Comparison of ENCODE assay signal across 9 cellular contexts in the genomic region with DNA sequence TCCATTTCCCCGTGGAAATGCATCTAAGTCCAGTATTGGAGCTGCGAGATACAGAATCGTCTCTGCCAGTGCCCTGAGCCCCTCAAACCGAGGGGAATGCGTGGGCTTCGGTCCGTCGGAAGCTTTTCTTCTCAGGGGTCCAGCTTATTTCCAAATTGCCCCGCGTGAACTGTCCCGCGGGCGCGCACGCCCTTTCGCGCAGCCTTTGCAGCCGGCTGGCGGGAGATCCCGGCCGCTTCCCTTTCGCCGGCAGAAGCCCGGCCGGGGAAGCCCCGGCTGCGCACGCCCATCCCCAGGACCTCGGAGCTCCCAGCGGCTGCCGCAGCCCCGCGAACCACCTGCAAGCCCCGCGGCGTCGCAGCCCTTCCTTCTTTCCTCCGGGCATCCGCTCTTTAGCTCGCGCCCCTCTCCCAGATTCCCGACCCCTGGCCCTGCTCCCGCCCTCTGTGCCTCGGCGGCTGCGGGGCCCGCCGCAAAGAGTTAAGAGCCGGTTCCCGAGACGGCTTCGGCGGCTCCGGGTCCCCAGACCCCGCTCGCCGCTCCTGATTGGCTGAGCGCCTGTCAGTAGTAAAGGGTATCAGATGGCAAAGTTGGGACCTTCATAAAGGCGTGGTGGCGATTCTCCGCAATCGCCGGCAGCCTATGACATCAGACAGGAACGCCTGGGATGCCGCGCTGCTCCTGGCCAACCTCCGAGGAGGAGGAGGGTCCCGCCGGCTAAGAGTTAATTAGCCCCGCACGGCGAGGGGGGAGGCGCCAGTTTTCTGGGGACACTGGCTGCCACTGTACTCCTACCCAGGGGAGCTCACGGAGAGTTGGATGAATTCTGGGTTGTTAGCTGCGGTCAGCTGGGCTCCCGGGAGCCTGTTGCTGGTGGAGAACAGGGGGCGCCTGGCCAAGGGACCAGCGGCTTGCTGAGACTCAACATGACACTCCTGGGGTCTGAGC. TPM values are rescaled to one million over a fixed set of nuclear protein-coding genes. Genes with fewer than 3 reads are reported as not detected.
DNase-seq lines count a peak whose midpoint lies in the region; ATAC-seq and FAIRE-seq lines count a peak whose summit lies in the region.
"Had no signal": no experiment of that assay in that cellular context is flagged by ENCODE, and none has a peak within 500 bp of the region (broad histone marks: within the 10 kb centered on the region; RNA-seq: fewer than 3 reads in every experiment).

A gene with protein sequence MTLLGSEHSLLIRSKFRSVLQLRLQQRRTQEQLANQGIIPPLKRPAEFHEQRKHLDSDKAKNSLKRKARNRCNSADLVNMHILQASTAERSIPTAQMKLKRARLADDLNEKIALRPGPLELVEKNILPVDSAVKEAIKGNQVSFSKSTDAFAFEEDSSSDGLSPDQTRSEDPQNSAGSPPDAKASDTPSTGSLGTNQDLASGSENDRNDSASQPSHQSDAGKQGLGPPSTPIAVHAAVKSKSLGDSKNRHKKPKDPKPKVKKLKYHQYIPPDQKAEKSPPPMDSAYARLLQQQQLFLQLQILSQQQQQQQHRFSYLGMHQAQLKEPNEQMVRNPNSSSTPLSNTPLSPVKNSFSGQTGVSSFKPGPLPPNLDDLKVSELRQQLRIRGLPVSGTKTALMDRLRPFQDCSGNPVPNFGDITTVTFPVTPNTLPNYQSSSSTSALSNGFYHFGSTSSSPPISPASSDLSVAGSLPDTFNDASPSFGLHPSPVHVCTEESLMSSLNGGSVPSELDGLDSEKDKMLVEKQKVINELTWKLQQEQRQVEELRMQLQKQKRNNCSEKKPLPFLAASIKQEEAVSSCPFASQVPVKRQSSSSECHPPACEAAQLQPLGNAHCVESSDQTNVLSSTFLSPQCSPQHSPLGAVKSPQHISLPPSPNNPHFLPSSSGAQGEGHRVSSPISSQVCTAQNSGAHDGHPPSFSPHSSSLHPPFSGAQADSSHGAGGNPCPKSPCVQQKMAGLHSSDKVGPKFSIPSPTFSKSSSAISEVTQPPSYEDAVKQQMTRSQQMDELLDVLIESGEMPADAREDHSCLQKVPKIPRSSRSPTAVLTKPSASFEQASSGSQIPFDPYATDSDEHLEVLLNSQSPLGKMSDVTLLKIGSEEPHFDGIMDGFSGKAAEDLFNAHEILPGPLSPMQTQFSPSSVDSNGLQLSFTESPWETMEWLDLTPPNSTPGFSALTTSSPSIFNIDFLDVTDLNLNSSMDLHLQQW (plus strand): TSS at position 628 of the 948 bp plus-strand sequence. CDS start 299 bp downstream, at position 927.

- peaks cover 3% of the 10 kb centered on the region for H3K9me3 Mint-ChIP-seq in activated CD8-positive, alpha-beta memory T cell treated with anti-CD3 and anti-CD28 coated beads, Interleukin-2, amount 10 ng/mL, durations not matched to agents 7 days and 5 days (ENCODE audit: low read depth)

- no peaks in the 10 kb centered on the region for H3K4me1 Mint-ChIP-seq in activated CD8-positive, alpha-beta memory T cell treated with anti-CD3 and anti-CD28 coated beads, Interleukin-2, amount 10 ng/mL, durations not matched to agents 7 days and 5 days

- peak within 1 kb of the TSS; percentile 62 for H3K9ac ChIP-seq in mucosa of stomach (ENCODE audit: low read length)

- H3K27me3 ChIP-seq in esophagus (ENCODE audit: control insufficient read depth in 1 of 2, insufficient read depth in 2 of 2, low read length in 2 of 2) (no peaks in the 10 kb centered on the region), mucosa of stomach (ENCODE audit: control insufficient read depth, insufficient read depth, low read length) (peaks cover 40% of the 10 kb centered on the region)

- H3K27me3 Mint-ChIP-seq in activated CD8-positive, alpha-beta memory T cell treated with anti-CD3 and anti-CD28 coated beads, Interleukin-2, amount 10 ng/mL, durations not matched to agents 7 days and 5 days, result peaks cover 36% of the 10 kb centered on the region

- DNase-seq in AG08395 (ENCODE audit: low spot score) (peak; percentile 29), HTR-8/SVneo (ENCODE audit: insufficient read length, low spot score) (peak; percentile 28), cortex of kidney (lab: John Stamatoyannopoulos, UW) (no peak), NCI-H2107 treated with DMSO at 0.1 percent for 48 hours (lab: John Stamatoyannopoulos, UW; ENCODE audit: unreplicated experiment) (no peak)
- no peak for DNase-seq in activated CD8-positive, alpha-beta memory T cell treated with anti-CD3 and anti-CD28 coated beads, Interleukin-2, amount 10 ng/mL, durations not matched to agents 7 days and 5 days

- CTCF ChIA-PET in activated CD8-positive, alpha-beta memory T cell treated with anti-CD3 and anti-CD28 coated beads, Interleukin-2, amount 10 ng/mL, durations not matched to agents 7 days and 5 days (lab: Charles Lee), result no interaction called here

- no peak for ATAC-seq in activated CD8-positive, alpha-beta memory T cell treated with anti-CD3 and anti-CD28 coated beads, Interleukin-2, amount 10 ng/mL, durations not matched to agents 7 days and 5 days
- no peak for ATAC-seq in GM18873 (IDR thresholded peaks at IDR 0.05; ENCODE audit: low FRiP score, unreplicated experiment)

- no peaks in the 10 kb centered on the region for H3K36me3 Mint-ChIP-seq in activated CD8-positive, alpha-beta memory T cell treated with anti-CD3 and anti-CD28 coated beads, Interleukin-2, amount 10 ng/mL, durations not matched to agents 7 days and 5 days

- H3K4me3 ChIP-seq in esophagus (ENCODE audit: low read depth in 1 of 2, low read length in 2 of 2) (peak within 1 kb of the TSS; percentile 31 to 47), mucosa of stomach (ENCODE audit: low read length) (peak within 1 kb of the TSS; percentile 38)

- FAIRE-seq in HTR-8/SVneo (lab: Jason Lieb, UNC), result no peak
- FAIRE-seq: islet of Langerhans had no signal

- 2 to 3% methylated on average over 69 to 78 of the region's 78 CpGs for WGBS in esophagus, 2 donors

- no peaks in the 10 kb centered on the region for H3K36me3 ChIP-seq in esophagus (ENCODE audit: control insufficient read depth in 2 of 2, insufficient read depth in 2 of 2, low read length in 1 of 2)
- no peaks in the 10 kb centered on the region for H3K36me3 ChIP-seq in mucosa of stomach (ENCODE audit: control insufficient read depth, insufficient read depth, low read length)

- no peaks in the 10 kb centered on the region for H3K4me1 ChIP-seq in esophagus (ENCODE audit: control insufficient read depth in 2 of 2, insufficient read depth in 2 of 2, low read length in 1 of 2)
- H3K4me1 ChIP-seq in mucosa of stomach (ENCODE audit: control insufficient read depth, insufficient read depth, low read length), result peaks cover 12% of the 10 kb centered on the region

- H3K9me3 ChIP-seq in esophagus (ENCODE audit: control insufficient read depth in 2 of 2, insufficient read depth in 1 of 2, low read depth in 1 of 2, low read length in 1 of 2) (no peaks in the 10 kb centered on the region), mucosa of stomach (ENCODE audit: control insufficient read depth, low read length) (no peaks in the 10 kb centered on the region)

- H3K27ac ChIP-seq in esophagus (ENCODE audit: low read depth in 2 of 2, low read length in 1 of 2), result peak within 1 kb of the TSS; percentile 64 to 69

- H3K4me3 Mint-ChIP-seq in activated CD8-positive, alpha-beta memory T cell treated with anti-CD3 and anti-CD28 coated beads, Interleukin-2, amount 10 ng/mL, durations not matched to agents 7 days and 5 days, result no peak within 1 kb of the TSS

- H3K27ac Mint-ChIP-seq in activated CD8-positive, alpha-beta memory T cell treated with anti-CD3 and anti-CD28 coated beads, Interleukin-2, amount 10 ng/mL, durations not matched to agents 7 days and 5 days, result no peak within 1 kb of the TSS

RNA-seq across cellular contexts. Expression of the gene that starts here (rescaled TPM):
- polyA plus RNA-seq in esophagus, result 1 to 10 TPM; 1.2 to 2.3 TPM
- not detected for total RNA-seq in activated CD8-positive, alpha-beta memory T cell treated with anti-CD3 and anti-CD28 coated beads, Interleukin-2, amount 10 ng/mL, durations not matched to agents 7 days and 5 days

Comparison
In these comparisons a context has a peak if more than half of its experiments do, and no peak if none do; other contexts are left out.
1. DNase-seq: peak in AG08395 (single experiment) and HTR-8/SVneo (single experiment); none in activated CD8-positive, alpha-beta memory T cell treated with anti-CD3 and anti-CD28 coated beads, Interleukin-2, amount 10 ng/mL, durations not matched to agents 7 days and 5 days (single experiment), cortex of kidney (single experiment) and NCI-H2107 treated with DMSO at 0.1 percent for 48 hours (single experiment).